Comparison of ENCODE assay signal across 8 cellular contexts in the genomic region with DNA sequence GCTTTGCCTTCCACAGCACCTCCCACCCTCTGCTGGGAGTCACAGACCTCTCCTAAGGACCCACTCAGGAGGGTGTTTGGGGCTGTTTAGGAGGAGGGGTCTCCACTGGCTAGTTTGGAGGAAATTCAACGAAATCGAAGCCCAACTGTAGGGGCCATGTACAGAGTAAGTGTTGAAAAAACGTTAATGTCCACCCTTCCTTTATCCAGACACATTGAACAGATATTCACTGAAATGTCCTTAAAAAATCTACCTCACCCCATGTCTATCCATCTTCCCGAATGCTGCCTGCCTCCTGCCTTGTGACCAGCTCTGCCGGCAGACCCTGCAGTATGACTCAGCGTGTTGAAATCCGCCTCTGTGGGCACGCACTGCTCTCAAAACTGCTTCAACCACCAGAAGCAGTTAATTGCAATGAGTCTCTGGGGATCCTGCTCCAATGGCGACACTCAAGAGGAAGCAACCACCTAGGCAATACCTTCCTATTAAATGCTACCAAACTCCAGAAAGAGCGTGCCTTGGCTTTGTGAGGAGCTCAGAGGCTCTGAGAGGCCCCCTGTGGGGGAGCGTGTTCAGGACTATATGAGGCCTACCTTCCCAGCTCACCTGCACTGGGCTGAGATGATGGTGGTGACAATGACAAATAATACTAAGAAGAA.
A peak's percentile ranks its signal among the peaks of the same experiment; 100 is the strongest.
DNase-seq lines count a peak whose midpoint lies in the region; ATAC-seq lines count a peak whose summit lies in the region.

No MANE protein-coding gene starts in this region.

- ATAC-seq in HG02642 (IDR thresholded peaks at IDR 0.05; ENCODE audit: poor library complexity, unreplicated experiment) (no peak), HG02973 (IDR thresholded peaks at IDR 0.05; ENCODE audit: unreplicated experiment) (no peak)

- peak; percentile 52 for DNase-seq in GOT3 (lab: John Stamatoyannopoulos, UW)
- DNase-seq in NCI-H524 treated with DMSO at 0.1 percent for 48 hours (lab: John Stamatoyannopoulos, UW) = peak; percentile 69
- peak in 39 of 61 donors; percentile 7 to 76 (median 38) for DNase-seq in caudate nucleus (lab: John Stamatoyannopoulos, UW)
- peak; percentile 42 for DNase-seq in left kidney (ENCODE audit: low read depth, low spot score)
- peak; percentile 81 for DNase-seq in superior temporal gyrus (ENCODE audit: extremely low spot score)
- DNase-seq in GM19238 (ENCODE audit: insufficient read length, low spot score) = no peak

- peak overlapping the region; percentile 99 for H3K27ac ChIP-seq in caudate nucleus (ENCODE audit: low read depth, low read length)
